19 cellular contexts compared by ENCODE assay signal in the genomic region with DNA sequence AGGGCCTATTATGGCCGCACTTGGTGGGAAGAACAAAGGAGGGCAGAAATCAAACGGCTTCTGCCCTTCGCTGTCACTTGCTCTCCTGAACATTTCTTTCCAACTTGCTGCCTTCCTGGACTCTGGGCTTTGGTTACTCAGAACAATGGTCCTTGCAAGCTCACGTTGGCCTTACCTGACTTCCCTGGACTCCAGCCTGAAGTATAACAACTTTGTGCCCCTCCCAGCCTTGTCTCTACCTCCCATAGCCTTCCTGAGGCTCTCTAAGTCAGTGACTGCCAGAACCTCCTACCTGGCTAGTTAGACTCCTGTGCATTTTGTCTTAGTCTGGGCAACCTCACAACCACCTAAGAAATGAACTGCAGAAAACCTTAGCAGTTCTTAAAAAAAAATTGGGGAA.
"Had no signal": no experiment of that assay in that cellular context is flagged by ENCODE, and none has a peak within 500 bp of the region (broad histone marks: within the 10 kb centered on the region; RNA-seq: fewer than 3 reads in every experiment).

No MANE protein-coding gene starts in this region.

- H3K4me1 Mint-ChIP-seq: activated CD4-positive, alpha-beta T cell treated with anti-CD3 and anti-CD28 coated beads for 36 hours; activated naive CD8-positive, alpha-beta T cell treated with anti-CD3 and anti-CD28 coated beads for 36 hours; brain; memory B cell; naive thymus-derived CD4-positive, alpha-beta T cell had no signal

- H3K9me3 Mint-ChIP-seq: activated naive CD8-positive, alpha-beta T cell treated with anti-CD3 and anti-CD28 coated beads for 36 hours; brain; memory B cell; naive thymus-derived CD4-positive, alpha-beta T cell; stimulated activated naive CD8-positive, alpha-beta T cell treated with anti-CD3 and anti-CD28 coated beads, Interleukin-15, Interleukin-2, amounts not matched to agents 100 ng/mL and 50 ng/mL, for 24 hours had no signal

- FAIRE-seq: endometrium, frontal cortex had no signal

- ATAC-seq: activated CD4-positive, alpha-beta T cell treated with anti-CD3 and anti-CD28 coated beads for 36 hours; naive thymus-derived CD4-positive, alpha-beta T cell had no signal

- H3K9me3 ChIP-seq: colonic mucosa, suprapubic skin, vagina had no signal

- H3K27me3 ChIP-seq: colonic mucosa, suprapubic skin, vagina had no signal

- H3K4me3 ChIP-seq: colonic mucosa, suprapubic skin, vagina had no signal

- H3K27ac ChIP-seq: colonic mucosa, suprapubic skin, vagina had no signal

- DNase-seq: activated CD4-positive, alpha-beta T cell treated with anti-CD3 and anti-CD28 coated beads for 36 hours; activated CD4-positive, alpha-beta T cell treated with anti-CD3 and anti-CD28 coated beads, Interleukin-2, amount 50 U/mL, for 48 hours; activated naive CD8-positive, alpha-beta T cell treated with anti-CD3 and anti-CD28 coated beads for 36 hours; activated T-cell treated with anti-CD3 and anti-CD28 coated beads for 4 hours; amniotic stem cell; central memory CD4-positive, alpha-beta T cell; colonic mucosa; kidney glomerular epithelial cell; naive thymus-derived CD4-positive, alpha-beta T cell; retina; SW 1271; trophoblast cell had no signal

- H3K36me3 ChIP-seq: colonic mucosa, suprapubic skin, vagina had no signal

- H3K27me3 Mint-ChIP-seq: activated naive CD8-positive, alpha-beta T cell treated with anti-CD3 and anti-CD28 coated beads for 36 hours had no signal

- H3K4me3 Mint-ChIP-seq: activated CD4-positive, alpha-beta T cell treated with anti-CD3 and anti-CD28 coated beads for 36 hours; activated naive CD8-positive, alpha-beta T cell treated with anti-CD3 and anti-CD28 coated beads for 36 hours; brain; memory B cell; naive thymus-derived CD4-positive, alpha-beta T cell; stimulated activated naive CD8-positive, alpha-beta T cell treated with anti-CD3 and anti-CD28 coated beads, Interleukin-15, Interleukin-2, amounts not matched to agents 100 ng/mL and 50 ng/mL, for 24 hours had no signal

- H3K36me3 Mint-ChIP-seq: activated naive CD8-positive, alpha-beta T cell treated with anti-CD3 and anti-CD28 coated beads for 36 hours; brain; memory B cell; naive thymus-derived CD4-positive, alpha-beta T cell had no signal

- H3K27ac Mint-ChIP-seq: activated CD4-positive, alpha-beta T cell treated with anti-CD3 and anti-CD28 coated beads for 36 hours; activated naive CD8-positive, alpha-beta T cell treated with anti-CD3 and anti-CD28 coated beads for 36 hours; brain; memory B cell; naive thymus-derived CD4-positive, alpha-beta T cell; stimulated activated naive CD8-positive, alpha-beta T cell treated with anti-CD3 and anti-CD28 coated beads, Interleukin-15, Interleukin-2, amounts not matched to agents 100 ng/mL and 50 ng/mL, for 24 hours had no signal

- H3K4me1 ChIP-seq: colonic mucosa, vagina had no signal
